Comparison of ENCODE assay signal across 22 cellular contexts in the genomic region with DNA sequence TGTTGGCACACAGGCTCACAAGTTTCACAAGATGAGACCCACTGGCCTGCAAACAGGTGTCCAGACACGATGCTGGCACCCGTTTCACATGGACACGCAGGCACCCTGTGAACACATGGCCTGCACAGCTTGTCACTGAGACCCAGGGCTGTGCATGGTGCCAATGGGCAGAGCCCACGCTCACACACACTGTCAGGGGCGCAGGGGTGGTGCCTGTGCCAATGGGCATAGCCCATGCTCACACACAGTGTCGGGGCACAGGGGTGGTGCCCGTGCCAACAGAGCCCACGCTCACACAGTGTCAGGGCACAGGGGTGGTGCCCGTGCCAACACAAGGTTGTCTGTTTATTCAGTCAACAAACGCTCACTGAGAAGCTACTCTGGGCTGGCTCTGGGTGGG. TPM values are rescaled to one million over a fixed set of nuclear protein-coding genes. Genes with fewer than 3 reads are reported as not detected.
"Had no signal": no experiment of that assay in that cellular context is flagged by ENCODE, and none has a peak within 500 bp of the region (broad histone marks: within the 10 kb centered on the region; RNA-seq: fewer than 3 reads in every experiment).

No MANE protein-coding gene starts in this region.

- H3K4me3 ChIP-seq: dorsolateral prefrontal cortex, gastrocnemius medialis, lung, smooth muscle cell, suprapubic skin, thyroid gland had no signal

- H2AFZ ChIP-seq: parathyroid adenoma had no signal

- H3K27ac ChIP-seq: dorsolateral prefrontal cortex, gastrocnemius medialis, neutrophil, parathyroid adenoma, suprapubic skin, thyroid gland had no signal

- H3K4me2 ChIP-seq: smooth muscle cell had no signal

- ATAC-seq: gastrocnemius medialis; left lobe of liver; natural killer cell; sciatic nerve; stimulated activated naive CD8-positive, alpha-beta T cell treated with anti-CD3 and anti-CD28 coated beads, Interleukin-15, amount 100 ng/mL, for 72 hours had no signal

- H3K9me3 ChIP-seq: gastrocnemius medialis, neutrophil, suprapubic skin, thyroid gland had no signal

- H3K9ac ChIP-seq: parathyroid adenoma had no signal

- DNase-seq: effector CD4-positive, alpha-beta T cell; foreskin fibroblast; gastrocnemius medialis; kidney; natural killer cell; stimulated activated CD4-positive, alpha-beta T cell treated with anti-CD3 and anti-CD28 coated beads, Interleukin-12 subunit alpha, Interleukin-12 subunit beta, amount 100 ng/mL, for 4 hours; stimulated activated CD4-positive, alpha-beta T cell treated with anti-CD3 and anti-CD28 coated beads, Interleukin-1b, Interleukin-23, amount 100 ng/mL, for 48 hours; stimulated activated CD4-positive, alpha-beta T cell treated with anti-CD3 and anti-CD28 coated beads, Interleukin-4, amount 100 ng/mL, for 1 hour; stimulated activated CD8-positive, alpha-beta memory T cell treated with anti-CD3 and anti-CD28 coated beads, Interleukin-4, amount 100 ng/mL, for 48 hours; stimulated activated naive CD4-positive, alpha-beta T cell; stimulated activated naive CD8-positive, alpha-beta T cell treated with anti-CD3 and anti-CD28 coated beads, Interleukin-15, amount 100 ng/mL, for 72 hours; thyroid gland; trophoblast cell had no signal

- H3K27me3 ChIP-seq: dorsolateral prefrontal cortex, gastrocnemius medialis, neutrophil, suprapubic skin, thyroid gland had no signal

- H3K36me3 ChIP-seq: gastrocnemius medialis had no signal

RNA-seq across cellular contexts. Expression of a gene that starts 49.3 kb away (rescaled TPM):
- polyA plus RNA-seq: neural cell had no signal

RNA-seq across cellular contexts. Expression of a gene that starts 49.4 kb away (rescaled TPM):
- polyA plus RNA-seq: neural cell had no signal
